Comparison of ENCODE assay signal across 23 cellular contexts in genomic region chr2:173866858-173867620, GRCh38.
DNase-seq lines count a peak whose midpoint lies in the region; ATAC-seq, FAIRE-seq and TF ChIP-seq lines count a peak whose summit lies in the region.
"Had no signal": no experiment of that assay in that cellular context is flagged by ENCODE, and none has a peak within 500 bp of the region (broad histone marks: within the 10 kb centered on the region; RNA-seq: fewer than 3 reads in every experiment).

No MANE protein-coding gene starts in this region.

- peak overlapping the region in 2 of 3 experiments; percentile 65 to 88 for H3K27ac Mint-ChIP-seq in nephron
- no peak overlapping the region for H3K27ac Mint-ChIP-seq in activated naive CD8-positive, alpha-beta T cell treated with anti-CD3 and anti-CD28 coated beads, Interleukin-2, amount 50 U/mL, for 24 hours
- H3K27ac Mint-ChIP-seq: activated B cell treated with CpG ODN at 0.5 μM for 24 hours; activated CD8-positive, alpha-beta T cell treated with anti-CD3 and anti-CD28 coated beads, Interleukin-2, amount 10 ng/mL, durations not matched to agents 7 days and 5 days; activated naive CD8-positive, alpha-beta T cell treated with anti-CD3 and anti-CD28 coated beads, Interleukin-2, amount 10 ng/mL, durations not matched to agents 7 days and 5 days; activated T-cell treated with anti-CD3 and anti-CD28 coated beads, Interleukin-2, amount 50 U/mL, for 72 hours had no signal

- H3K4me2 ChIP-seq in SK-N-SH: no peak overlapping the region

- H2AFZ ChIP-seq in SK-N-SH (ENCODE audit: low read depth): no peak overlapping the region

- peak overlapping the region in 1 of 3 experiments; percentile 41 for H3K4me3 Mint-ChIP-seq in nephron
- H3K4me3 Mint-ChIP-seq in activated naive CD8-positive, alpha-beta T cell treated with anti-CD3 and anti-CD28 coated beads, Interleukin-2, amount 50 U/mL, for 24 hours: no peak overlapping the region
- H3K4me3 Mint-ChIP-seq: activated B cell treated with CpG ODN at 0.5 μM for 24 hours; activated CD8-positive, alpha-beta T cell treated with anti-CD3 and anti-CD28 coated beads, Interleukin-2, amount 10 ng/mL, durations not matched to agents 7 days and 5 days; activated naive CD8-positive, alpha-beta T cell treated with anti-CD3 and anti-CD28 coated beads, Interleukin-2, amount 10 ng/mL, durations not matched to agents 7 days and 5 days; activated T-cell treated with anti-CD3 and anti-CD28 coated beads, Interleukin-2, amount 50 U/mL, for 72 hours had no signal

- no peaks in the 10 kb centered on the region for H3K36me3 Mint-ChIP-seq in nephron (ENCODE audit: low read depth)
- no peaks in the 10 kb centered on the region for H3K36me3 Mint-ChIP-seq in activated naive CD8-positive, alpha-beta T cell treated with anti-CD3 and anti-CD28 coated beads, Interleukin-2, amount 50 U/mL, for 24 hours (ENCODE audit: low read depth)
- H3K36me3 Mint-ChIP-seq: activated naive CD8-positive, alpha-beta T cell treated with anti-CD3 and anti-CD28 coated beads, Interleukin-2, amount 10 ng/mL, durations not matched to agents 7 days and 5 days had no signal

- TF ChIP-seq CTCF in BE2C (IDR thresholded peaks at IDR 0.05; ENCODE audit: low read depth, low read length) (no peak), SK-N-SH (IDR thresholded peaks at IDR 0.05) (no peak), nephron (IDR thresholded peaks at IDR 0.05; ENCODE audit: unreplicated experiment in 3 of 3) (no peak), GM10266 (IDR thresholded peaks at IDR 0.05; ENCODE audit: control insufficient read depth, insufficient read depth, low read depth, missing control alignments) (no peak), D721Med (IDR thresholded peaks at IDR 0.05; ENCODE audit: insufficient read depth, missing control alignments) (no peak)

- no peaks in the 10 kb centered on the region for H3K9me3 Mint-ChIP-seq in nephron
- H3K9me3 Mint-ChIP-seq in activated naive CD8-positive, alpha-beta T cell treated with anti-CD3 and anti-CD28 coated beads, Interleukin-2, amount 50 U/mL, for 24 hours: no peaks in the 10 kb centered on the region
- H3K9me3 Mint-ChIP-seq: activated B cell treated with CpG ODN at 0.5 μM for 24 hours; activated naive CD8-positive, alpha-beta T cell treated with anti-CD3 and anti-CD28 coated beads, Interleukin-2, amount 10 ng/mL, durations not matched to agents 7 days and 5 days; activated T-cell treated with anti-CD3 and anti-CD28 coated beads, Interleukin-2, amount 50 U/mL, for 72 hours had no signal

- POLR2A ChIA-PET in SK-N-SH (lab: Yijun Ruan, JAX): interaction anchor here (0.6 kb wide), 1 partner anchor 10 kb away, joined by 3 read pairs; no protein-coding TSS in a partner anchor

- H3F3A ChIP-seq in SK-N-SH (replicated peaks; ENCODE audit: insufficient read depth): no peaks in the 10 kb centered on the region

- CTCF ChIA-PET in SK-N-SH (lab: Yijun Ruan, JAX): interaction anchor here (0.9 to 1.6 kb wide), 3 partner anchors 17 to 60 kb away, joined by 3 to 4 read pairs (median 3); no protein-coding TSS in a partner anchor

- no peak overlapping the region for H3K9ac ChIP-seq in SK-N-SH

- H3K27me3 ChIP-seq in BE2C (no peaks in the 10 kb centered on the region), SK-N-SH (ENCODE audit: insufficient read depth) (no peaks in the 10 kb centered on the region; the same call in 1 of the 2 replicates)
- H3K27me3 ChIP-seq: cardiac muscle cell, sigmoid colon had no signal

- H3K4me3 ChIP-seq in BE2C (ENCODE audit: low read depth, low read length) (no peak overlapping the region), SK-N-SH (ENCODE audit: low read depth in 2 of 2, low read length in 1 of 2) (no peak overlapping the region)
- H3K4me3 ChIP-seq: cardiac muscle cell, HAP-1, sigmoid colon had no signal

- no peak for TF ChIP-seq EP300 in SK-N-SH (IDR thresholded peaks at IDR 0.05; ENCODE audit: borderline replicate concordance in 1 of 2, low read depth in 1 of 2, low read length in 1 of 2)

- FAIRE-seq in D721Med (lab: Jason Lieb, UNC): no peak

- H3K4me1 Mint-ChIP-seq in nephron: peaks cover 58% of the 10 kb centered on the region
- H3K4me1 Mint-ChIP-seq in activated naive CD8-positive, alpha-beta T cell treated with anti-CD3 and anti-CD28 coated beads, Interleukin-2, amount 50 U/mL, for 24 hours: no peaks in the 10 kb centered on the region

- no peaks in the 10 kb centered on the region for H3K36me3 ChIP-seq in BE2C
- no peaks in the 10 kb centered on the region for H3K36me3 ChIP-seq in SK-N-SH (replicated peaks in 1 of 2; ENCODE audit: control insufficient read depth in 1 of 2, insufficient read depth in 2 of 2, low read length in 1 of 2)
- H3K36me3 ChIP-seq: cardiac muscle cell, HAP-1, sigmoid colon had no signal

- H3K9me2 ChIP-seq in SK-N-SH: no peaks in the 10 kb centered on the region

- H3K9me3 ChIP-seq in BE2C (no peaks in the 10 kb centered on the region), SK-N-SH (no peaks in the 10 kb centered on the region)
- H3K9me3 ChIP-seq: HAP-1, sigmoid colon had no signal

- no peaks in the 10 kb centered on the region for H3K79me2 ChIP-seq in SK-N-SH (ENCODE audit: insufficient read depth)

- no peaks in the 10 kb centered on the region for H4K20me1 ChIP-seq in SK-N-SH (ENCODE audit: insufficient read depth)

- no peak for ATAC-seq in GM21423 (IDR thresholded peaks at IDR 0.05; ENCODE audit: unreplicated experiment)
- no peak for ATAC-seq in activated naive CD8-positive, alpha-beta T cell treated with anti-CD3 and anti-CD28 coated beads, Interleukin-2, amount 50 U/mL, for 24 hours
- ATAC-seq: activated CD8-positive, alpha-beta T cell treated with anti-CD3 and anti-CD28 coated beads, Interleukin-2, amount 10 ng/mL, durations not matched to agents 7 days and 5 days; activated T-cell treated with anti-CD3 and anti-CD28 coated beads, Interleukin-2, amount 50 U/mL, for 72 hours had no signal

- WGBS in SK-N-SH (ENCODE audit: low lambda C conversion rate): 63% methylated on average over 11 of the region's 11 CpGs

- no peaks in the 10 kb centered on the region for H3K27me3 Mint-ChIP-seq in nephron (ENCODE audit: low read depth)
- H3K27me3 Mint-ChIP-seq in activated naive CD8-positive, alpha-beta T cell treated with anti-CD3 and anti-CD28 coated beads, Interleukin-2, amount 50 U/mL, for 24 hours: peaks cover 3% of the 10 kb centered on the region

- TF ChIP-seq RAD21 in SK-N-SH (IDR thresholded peaks at IDR 0.05; ENCODE audit: low read length): 0 out of 2 replicates have a peak, but pooled peaks have one; percentile 4

- H3K4me1 ChIP-seq in BE2C (peaks cover 4% of the 10 kb centered on the region; the same call in 1 of the 2 replicates), SK-N-SH (ENCODE audit: control insufficient read depth in 1 of 2, insufficient read depth in 2 of 2, low read depth in 1 of 2, low read length in 1 of 2) (peaks cover 0 to 23% of the 10 kb centered on the region in 2 experiments; a peak in 2 of 4 replicates)
- H3K4me1 ChIP-seq: sigmoid colon had no signal

- DNase-seq in BE2C (peak; percentile 40), GM03348 (ENCODE audit: low spot score) (peak; percentile 16), SK-N-SH (peak; percentile 58), GM10266 (ENCODE audit: extremely low spot score) (no peak), D721Med (ENCODE audit: insufficient read length, low spot score) (no peak)
- DNase-seq in activated naive CD8-positive, alpha-beta T cell treated with anti-CD3 and anti-CD28 coated beads, Interleukin-2, amount 50 U/mL, for 24 hours: no peak
- DNase-seq: activated B cell treated with CpG ODN at 0.5 μM for 24 hours; activated CD8-positive, alpha-beta T cell treated with anti-CD3 and anti-CD28 coated beads, Interleukin-2, amount 10 ng/mL, durations not matched to agents 7 days and 5 days; activated naive CD8-positive, alpha-beta T cell treated with anti-CD3 and anti-CD28 coated beads, Interleukin-2, amount 10 ng/mL, durations not matched to agents 7 days and 5 days; activated T-cell treated with anti-CD3 and anti-CD28 coated beads, Interleukin-2, amount 50 U/mL, for 72 hours; effector CD8-positive, alpha-beta T cell; KBM-7; NCI-H1048; NK-92 treated with Interleukin-12 subunit alpha and Interleukin-12 subunit beta, amount 100 ng/mL, for 24 hours; nucleus accumbens; RPMI8226; sigmoid colon; stimulated activated CD4-positive, alpha-beta T cell treated with anti-CD3 and anti-CD28 coated beads, Interleukin-1b, Interleukin-23, amount 100 ng/mL, for 48 hours; T-helper 1 cell had no signal

- peak overlapping the region in 1 of 2 experiments; percentile 64; a peak in 2 of 4 replicates for H3K27ac ChIP-seq in SK-N-SH (ENCODE audit: low read depth in 2 of 2, low read length in 1 of 2)
- H3K27ac ChIP-seq: cardiac muscle cell, sigmoid colon had no signal

TF ChIP-seq in SK-N-SH, 30 proteins besides CTCF, POLR2A, EP300 and RAD21:
- TF ChIP-seq MEF2A (IDR thresholded peaks at IDR 0.05; ENCODE audit: borderline replicate concordance, low read depth) (no peak), CHD2 (IDR thresholded peaks at IDR 0.05; ENCODE audit: low read length, partially characterized antibody) (peak; percentile 41), GATA2 (CRISPR knock-in tag; IDR thresholded peaks at IDR 0.05) (peak; percentile 11; the same call in 1 of the 2 replicates), MXI1 (IDR thresholded peaks at IDR 0.05; ENCODE audit: low read depth, low read length) (no peak), YY1 (IDR thresholded peaks at IDR 0.05; ENCODE audit: low read depth) (no peak), RCOR1 (IDR thresholded peaks at IDR 0.05; ENCODE audit: low read length) (peak; percentile 72), SMC3 (IDR thresholded peaks at IDR 0.05; ENCODE audit: low read depth, low read length) (no peak)

Comparison
In these comparisons a context has a peak if more than half of its experiments do, and no peak if none do; other contexts are left out.
1. DNase-seq: peak in BE2C (single experiment), GM03348 (single experiment) and SK-N-SH (single experiment); none in GM10266 (single experiment), D721Med (single experiment) and activated naive CD8-positive, alpha-beta T cell treated with anti-CD3 and anti-CD28 coated beads, Interleukin-2, amount 50 U/mL, for 24 hours (single experiment).